ENCODE assay signal across 19 cellular contexts in genomic region chr3:32290619-32291018, GRCh38. TPM values are rescaled to one million over a fixed set of nuclear protein-coding genes. Genes with fewer than 3 reads are reported as not detected.
DNase-seq lines count a peak whose midpoint lies in the region; ATAC-seq, FAIRE-seq and TF ChIP-seq lines count a peak whose summit lies in the region.
"Had no signal": no experiment of that assay in that cellular context is flagged by ENCODE, and none has a peak within 500 bp of the region (broad histone marks: within the 10 kb centered on the region; RNA-seq: fewer than 3 reads in every experiment).

No MANE protein-coding gene starts in this region.

- peak overlapping the region; percentile 86 for H3K27ac Mint-ChIP-seq in progenitor cell of endocrine pancreas
- H3K27ac Mint-ChIP-seq in activated CD4-positive, alpha-beta T cell treated with anti-CD3 and anti-CD28 coated beads, Interleukin-2, amount 10 ng/mL, durations not matched to agents 7 days and 5 days = no peak overlapping the region
- H3K27ac Mint-ChIP-seq: B cell; CD8-positive, alpha-beta T cell; HFFc6 had no signal

- peak; percentile 96 for FAIRE-seq in islet of Langerhans (lab: Jason Lieb, UNC)
- FAIRE-seq: GM12878, HepG2 had no signal

- TF ChIP-seq POLR2A in body of pancreas (IDR thresholded peaks at IDR 0.05) (no peak), ovary (IDR thresholded peaks at IDR 0.05) (no peak)

- DNase-seq in body of pancreas (no peak), progenitor cell of endocrine pancreas (ENCODE audit: low spot score, unreplicated experiment) (no peak), ovary (no peak)
- DNase-seq in activated CD4-positive, alpha-beta T cell treated with anti-CD3 and anti-CD28 coated beads, Interleukin-2, amount 10 ng/mL, durations not matched to agents 7 days and 5 days = no peak
- DNase-seq: Calu3; CD8-positive, alpha-beta T cell; DMS79 treated with DMSO at 0.1 percent for 48 hours; GM23248; HFFc6 had no signal

- intact Hi-C loops in body of pancreas (cut with DNase I) (no loop called here), ovary (cut with DNase I) (loop anchor here in 1 of 4 donors (10.0 kb wide), 2 partner anchors 54 to 174 kb away; no protein-coding TSS in a partner anchor)

- H3K27me3 ChIP-seq in body of pancreas (no peaks in the 10 kb centered on the region), ovary (no peaks in the 10 kb centered on the region)
- H3K27me3 ChIP-seq: BLaER1 treated with 17β-estradiol and CSF1 and Interleukin-3, amounts not matched to agents 10 nM and 100 nM had no signal

- no peak for TF ChIP-seq EP300 in ovary (IDR thresholded peaks at IDR 0.05)

- no peak overlapping the region for H3K27ac ChIP-seq in HEK293 (ENCODE audit: extremely low read depth, low read depth, low read length)
- peak overlapping the region in 3 of 4 donors; percentile 11 to 57 (median 51) for H3K27ac ChIP-seq in body of pancreas
- no peak overlapping the region for H3K27ac ChIP-seq in ovary
- H3K27ac ChIP-seq: BLaER1 treated with 17β-estradiol and CSF1 and Interleukin-3, amounts not matched to agents 10 nM and 100 nM; GM23248 had no signal

- H3K4me1 ChIP-seq in HEK293 (ENCODE audit: control insufficient read depth, insufficient read depth, low read length) = no peaks in the 10 kb centered on the region
- peaks cover 63% of the 10 kb centered on the region for H3K4me1 ChIP-seq in body of pancreas
- no peaks in the 10 kb centered on the region for H3K4me1 ChIP-seq in ovary (ENCODE audit: insufficient read depth)
- H3K4me1 ChIP-seq: HAP-1 had no signal

- H3K4me3 Mint-ChIP-seq in progenitor cell of endocrine pancreas (ENCODE audit: low read depth) = no peak overlapping the region
- no peak overlapping the region for H3K4me3 Mint-ChIP-seq in activated CD4-positive, alpha-beta T cell treated with anti-CD3 and anti-CD28 coated beads, Interleukin-2, amount 10 ng/mL, durations not matched to agents 7 days and 5 days
- H3K4me3 Mint-ChIP-seq: B cell; CD8-positive, alpha-beta T cell; HFFc6; IgD-negative memory B cell had no signal

- no peaks in the 10 kb centered on the region for H3K9me3 Mint-ChIP-seq in progenitor cell of endocrine pancreas (ENCODE audit: low read depth)
- H3K9me3 Mint-ChIP-seq in activated CD4-positive, alpha-beta T cell treated with anti-CD3 and anti-CD28 coated beads, Interleukin-2, amount 10 ng/mL, durations not matched to agents 7 days and 5 days = no peaks in the 10 kb centered on the region
- H3K9me3 Mint-ChIP-seq: CD8-positive, alpha-beta T cell; HFFc6; IgD-negative memory B cell had no signal

- ATAC-seq in body of pancreas = peak; percentile 36
- ATAC-seq in GM21576 (IDR thresholded peaks at IDR 0.05; ENCODE audit: unreplicated experiment) = no peak
- ATAC-seq in GM21447 (IDR thresholded peaks at IDR 0.05; ENCODE audit: unreplicated experiment) = no peak
- ATAC-seq: CD8-positive, alpha-beta T cell; GM12878; HepG2 had no signal

- 9 to 23% methylated on average over 3 of the region's 3 CpGs for WGBS in body of pancreas, 2 donors
- WGBS in ovary, 3 donors = 45 to 78% (median 53%) methylated on average over 3 of the region's 3 CpGs

- no peak overlapping the region for H3K4me3 ChIP-seq in HEK293 (ENCODE audit: low read depth, low read length)
- H3K4me3 ChIP-seq in body of pancreas = no peak overlapping the region
- no peak overlapping the region for H3K4me3 ChIP-seq in ovary
- H3K4me3 ChIP-seq: BLaER1 treated with 17β-estradiol and CSF1 and Interleukin-3, amounts not matched to agents 10 nM and 100 nM; GM12878; GM23248; HAP-1 had no signal

- peaks cover 48% of the 10 kb centered on the region for H3K4me1 Mint-ChIP-seq in progenitor cell of endocrine pancreas (ENCODE audit: low read depth)
- H3K4me1 Mint-ChIP-seq in activated CD4-positive, alpha-beta T cell treated with anti-CD3 and anti-CD28 coated beads, Interleukin-2, amount 10 ng/mL, durations not matched to agents 7 days and 5 days = peaks cover 28% of the 10 kb centered on the region

- POLR2A ChIA-PET in HEK293 (lab: Yijun Ruan, JAX) = no interaction called here
- POLR2A ChIA-PET in activated CD4-positive, alpha-beta T cell treated with anti-CD3 and anti-CD28 coated beads, Interleukin-2, amount 10 ng/mL, durations not matched to agents 7 days and 5 days (lab: Charles Lee) = no interaction called here

- no peaks in the 10 kb centered on the region for H3K36me3 ChIP-seq in HEK293 (ENCODE audit: control insufficient read depth in 2 of 2, insufficient read depth in 1 of 2, low read length in 2 of 2)
- H3K36me3 ChIP-seq in body of pancreas (replicated peaks in 1 of 2; ENCODE audit: insufficient read depth in 1 of 2, low read depth in 2 of 2) = no peaks in the 10 kb centered on the region
- H3K36me3 ChIP-seq in ovary = no peaks in the 10 kb centered on the region
- H3K36me3 ChIP-seq: BLaER1 treated with 17β-estradiol and CSF1 and Interleukin-3, amounts not matched to agents 10 nM and 100 nM; HAP-1 had no signal

- H3K36me3 Mint-ChIP-seq in progenitor cell of endocrine pancreas (ENCODE audit: insufficient read depth) = peaks cover 5% of the 10 kb centered on the region
- H3K36me3 Mint-ChIP-seq in activated CD4-positive, alpha-beta T cell treated with anti-CD3 and anti-CD28 coated beads, Interleukin-2, amount 10 ng/mL, durations not matched to agents 7 days and 5 days (ENCODE audit: low read depth) = peaks cover 2% of the 10 kb centered on the region
- H3K36me3 Mint-ChIP-seq: CD8-positive, alpha-beta T cell; IgD-negative memory B cell had no signal

- no peaks in the 10 kb centered on the region for H3K9me3 ChIP-seq in HEK293 (ENCODE audit: control insufficient read depth, insufficient read depth, low read depth, low read length)
- no peaks in the 10 kb centered on the region for H3K9me3 ChIP-seq in body of pancreas
- no peaks in the 10 kb centered on the region for H3K9me3 ChIP-seq in ovary
- H3K9me3 ChIP-seq: BLaER1 treated with 17β-estradiol and CSF1 and Interleukin-3, amounts not matched to agents 10 nM and 100 nM; HAP-1 had no signal

- H3K27me3 Mint-ChIP-seq in progenitor cell of endocrine pancreas = no peaks in the 10 kb centered on the region
- H3K27me3 Mint-ChIP-seq in activated CD4-positive, alpha-beta T cell treated with anti-CD3 and anti-CD28 coated beads, Interleukin-2, amount 10 ng/mL, durations not matched to agents 7 days and 5 days = no peaks in the 10 kb centered on the region
- H3K27me3 Mint-ChIP-seq: IgD-negative memory B cell had no signal

- TF ChIP-seq CTCF in HEK293 (tag by site-specific recombination; IDR thresholded peaks at IDR 0.05) (no peak), body of pancreas (IDR thresholded peaks at IDR 0.05) (no peak), progenitor cell of endocrine pancreas (IDR thresholded peaks at IDR 0.05; ENCODE audit: unreplicated experiment) (no peak), ovary (IDR thresholded peaks at IDR 0.05) (no peak)

- CTCF ChIA-PET in HEK293 (lab: Yijun Ruan, JAX) = interaction anchor here (1.4 kb wide), 1 partner anchor 84 kb away, joined by 4 read pairs; no protein-coding TSS in a partner anchor
- CTCF ChIA-PET in activated CD4-positive, alpha-beta T cell treated with anti-CD3 and anti-CD28 coated beads, Interleukin-2, amount 10 ng/mL, durations not matched to agents 7 days and 5 days (lab: Charles Lee) = no interaction called here

TF ChIP-seq in HEK293, 187 proteins besides CTCF, POLR2A, EP300 and RAD21:
- peak; percentile 41; the same call in 1 of the 2 replicates for TF ChIP-seq PRDM6 (tag by site-specific recombination; IDR thresholded peaks at IDR 0.05)
- TF ChIP-seq ZNF449 (tag by site-specific recombination; IDR thresholded peaks at IDR 0.05) = peak; percentile 53; the same call in 1 of the 2 replicates
- TF ChIP-seq ZFP69B (tag by site-specific recombination; IDR thresholded peaks at IDR 0.05) = no peak
- TF ChIP-seq ZNF600 (tag by site-specific recombination; IDR thresholded peaks at IDR 0.05) = no peak
- TF ChIP-seq TCF7L2 (IDR thresholded peaks at IDR 0.05; ENCODE audit: borderline replicate concordance, low read depth, low read length) = no peak
- no peak for TF ChIP-seq ZNF549 (tag by site-specific recombination; IDR thresholded peaks at IDR 0.05)
- no peak for TF ChIP-seq ZNF792 (tag by site-specific recombination; IDR thresholded peaks at IDR 0.05)
- no peak for TF ChIP-seq SP3 (tag by site-specific recombination; IDR thresholded peaks at IDR 0.05)
TF ChIP-seq in HEK293: peak in this region for 2.

RNA-seq across cellular contexts. Expression of gene CMTM8, which starts 52.1 kb away (rescaled TPM):
- total RNA-seq in body of pancreas (10 to 100 TPM; 22.7 to 31.4 TPM), progenitor cell of endocrine pancreas (33.8 and 39.1 TPM in 2 replicates), ovary (1 to 10 TPM in 5 of 7 donors, under 1 TPM in 2; 0.48 to 6.4 (median 1.3) TPM)
- total RNA-seq in activated CD4-positive, alpha-beta T cell treated with anti-CD3 and anti-CD28 coated beads, Interleukin-2, amount 10 ng/mL, durations not matched to agents 7 days and 5 days = 1 to 10 TPM; 5.9 to 6.5 TPM
- 1 to 10 TPM; 2.5 to 9.9 TPM for polyA plus RNA-seq in ovary
- total RNA-seq: GM23248, HFFc6 had no signal
- polyA plus RNA-seq: GM23248 had no signal

Comparison
In these comparisons a context has a peak if more than half of its experiments do, and no peak if none do; other contexts are left out.
1. H3K27ac ChIP-seq: peak in body of pancreas (3 of 4); none in HEK293 (single experiment) and ovary (0 of 2).